ENCODE assay signal across 35 cellular contexts in genomic region chr10:93997546-93997945, GRCh38. TPM values are rescaled to one million over a fixed set of nuclear protein-coding genes. Genes with fewer than 3 reads are reported as not detected.
"Had no signal": no experiment of that assay in that cellular context is flagged by ENCODE, and none has a peak within 500 bp of the region (broad histone marks: within the 10 kb centered on the region; RNA-seq: fewer than 3 reads in every experiment).

No MANE protein-coding gene starts in this region.

- H3K36me3 Mint-ChIP-seq: activated CD4-positive, alpha-beta memory T cell treated with anti-CD3 and anti-CD28 coated beads for 36 hours; activated naive CD8-positive, alpha-beta T cell treated with anti-CD3 and anti-CD28 coated beads for 36 hours had no signal

- DNase-seq: activated B cell treated with CpG ODN at 0.5 μM for 24 hours; activated CD4-positive, alpha-beta memory T cell treated with anti-CD3 and anti-CD28 coated beads for 36 hours; activated CD4-positive, alpha-beta T cell treated with anti-CD3 and anti-CD28 coated beads for 4 hours; activated CD4-positive, alpha-beta T cell treated with anti-CD3 and anti-CD28 coated beads, Interleukin-2, amount 50 U/mL, for 1 hour; activated CD4-positive, alpha-beta T cell treated with anti-CD3 and anti-CD28 coated beads, Interleukin-2, amount 50 U/mL, for 4 hours; activated CD4-positive, CD25-positive, alpha-beta regulatory T cell treated with anti-CD3 and anti-CD28 coated beads, Interleukin-2, amount 50 U/mL, for 72 hours; activated CD8-positive, alpha-beta memory T cell treated with anti-CD3 and anti-CD28 coated beads, Interleukin-2, amount 50 U/mL, for 4 hours; activated CD8-positive, alpha-beta T cell treated with anti-CD3 and anti-CD28 coated beads for 36 hours; activated effector memory CD4-positive, alpha-beta T cell treated with anti-CD3 and anti-CD28 coated beads, Interleukin-2, amount 50 U/mL, for 16 hours; activated gamma-delta T cell treated with Interleukin-2 at 50 U/mL for 16 hours; activated naive CD4-positive, alpha-beta T cell; activated naive CD4-positive, alpha-beta T cell treated with anti-CD3 and anti-CD28 coated beads for 36 hours; activated naive CD4-positive, alpha-beta T cell treated with anti-CD3 and anti-CD28 coated beads, Interleukin-2, amount 50 U/mL, for 16 hours; activated naive CD8-positive, alpha-beta T cell treated with anti-CD3 and anti-CD28 coated beads for 36 hours; activated T-cell treated with anti-CD3 and anti-CD28 coated beads for 4 hours; activated T-cell treated with anti-CD3 and anti-CD28 coated beads, Interleukin-2, amount 50 U/mL, for 1 hour; activated T-cell treated with anti-CD3 and anti-CD28 coated beads, Interleukin-2, amount 50 U/mL, for 4 hours; activated T-cell treated with anti-CD3 and anti-CD28 coated beads, Interleukin-2, amount 50 U/mL, for 72 hours; adrenal gland; amniotic stem cell; aorta; body of pancreas; brain microvascular endothelial cell; central memory CD4-positive, alpha-beta T cell; T-helper 1 cell; T-helper 2 cell; T-helper 9 cell had no signal

- H3K4me1 Mint-ChIP-seq: activated naive CD8-positive, alpha-beta T cell treated with anti-CD3 and anti-CD28 coated beads for 36 hours had no signal

- H3K4me3 Mint-ChIP-seq: activated B cell treated with CpG ODN at 0.5 μM for 24 hours; activated CD4-positive, alpha-beta memory T cell treated with anti-CD3 and anti-CD28 coated beads for 36 hours; activated CD4-positive, alpha-beta T cell treated with anti-CD3 and anti-CD28 coated beads, Interleukin-2, amount 10 ng/mL, durations not matched to agents 24 days and 14 days; activated CD8-positive, alpha-beta T cell treated with anti-CD3 and anti-CD28 coated beads for 36 hours; activated naive CD4-positive, alpha-beta T cell treated with anti-CD3 and anti-CD28 coated beads for 36 hours; activated naive CD8-positive, alpha-beta T cell treated with anti-CD3 and anti-CD28 coated beads for 36 hours; activated T-cell treated with anti-CD3 and anti-CD28 coated beads, Interleukin-2, amount 50 U/mL, for 4 hours; activated T-cell treated with anti-CD3 and anti-CD28 coated beads, Interleukin-2, amount 50 U/mL, for 72 hours; activated T-helper 1 cell treated with anti-CD3 and anti-CD28 coated beads, Interleukin-12 subunit alpha, Interleukin-12 subunit beta, Interleukin-2, Interleukin-4 antibody, amounts not matched to agents 30 ng/mL and 10 ng/mL and 1 ng/mL, durations not matched to agents 14 hours and 24 hours and 36 hours; activated T-helper 17 cell treated with anti-CD3 and anti-CD28 coated beads, Interleukin-2, amount 50 U/mL, for 72 hours; T-helper 1 cell treated with Interleukin-12 subunit alpha and Interleukin-12 subunit beta and Interleukin-4 antibody, amounts not matched to agents 30 μg/mL and 1 μg/mL, for 36 hours; T-helper 2 cell treated with Interferon-gamma antibody and Interleukin-4, amounts not matched to agents 5 μg/mL and 100 μg/mL, for 36 hours had no signal

- H3K27ac ChIP-seq: adrenal gland, body of pancreas, brain microvascular endothelial cell, breast epithelium, VCaP had no signal

- H3K27me3 ChIP-seq: body of pancreas, brain microvascular endothelial cell, breast epithelium had no signal

- H3K36me3 ChIP-seq: adrenal gland, brain microvascular endothelial cell, breast epithelium had no signal

- H3K27ac Mint-ChIP-seq: activated B cell treated with CpG ODN at 0.5 μM for 24 hours; activated CD4-positive, alpha-beta memory T cell treated with anti-CD3 and anti-CD28 coated beads for 36 hours; activated CD4-positive, alpha-beta T cell treated with anti-CD3 and anti-CD28 coated beads, Interleukin-2, amount 10 ng/mL, durations not matched to agents 24 days and 14 days; activated CD8-positive, alpha-beta T cell treated with anti-CD3 and anti-CD28 coated beads for 36 hours; activated naive CD4-positive, alpha-beta T cell treated with anti-CD3 and anti-CD28 coated beads for 36 hours; activated naive CD4-positive, alpha-beta T cell treated with anti-CD3 and anti-CD28 coated beads, Interleukin-2, amount 50 U/mL, for 72 hours; activated naive CD8-positive, alpha-beta T cell treated with anti-CD3 and anti-CD28 coated beads for 36 hours; activated T-cell treated with anti-CD3 and anti-CD28 coated beads, Interleukin-2, amount 50 U/mL, for 72 hours; activated T-helper 1 cell treated with anti-CD3 and anti-CD28 coated beads, Interleukin-12 subunit alpha, Interleukin-12 subunit beta, Interleukin-2, Interleukin-4 antibody, amounts not matched to agents 30 ng/mL and 10 ng/mL and 1 ng/mL, durations not matched to agents 14 hours and 24 hours and 36 hours; activated T-helper 17 cell treated with anti-CD3 and anti-CD28 coated beads, Interleukin-2, amount 50 U/mL, for 72 hours; T-helper 1 cell treated with Interleukin-12 subunit alpha and Interleukin-12 subunit beta and Interleukin-4 antibody, amounts not matched to agents 30 μg/mL and 1 μg/mL, for 36 hours; T-helper 2 cell treated with Interferon-gamma antibody and Interleukin-4, amounts not matched to agents 5 μg/mL and 100 μg/mL, for 36 hours had no signal

- ATAC-seq: activated CD8-positive, alpha-beta T cell treated with anti-CD3 and anti-CD28 coated beads for 36 hours; activated naive CD4-positive, alpha-beta T cell treated with anti-CD3 and anti-CD28 coated beads, Interleukin-2, amount 50 U/mL, for 72 hours; activated T-cell treated with anti-CD3 and anti-CD28 coated beads, Interleukin-2, amount 50 U/mL, for 4 hours; activated T-cell treated with anti-CD3 and anti-CD28 coated beads, Interleukin-2, amount 50 U/mL, for 72 hours; activated T-helper 17 cell treated with anti-CD3 and anti-CD28 coated beads, Interleukin-2, amount 50 U/mL, for 72 hours; body of pancreas had no signal

- H3K9me3 ChIP-seq: adrenal gland, body of pancreas, breast epithelium had no signal

- H3K4me3 ChIP-seq: adrenal gland, body of pancreas, breast epithelium had no signal

- H3K9me3 Mint-ChIP-seq: activated B cell treated with CpG ODN at 0.5 μM for 24 hours; activated CD4-positive, alpha-beta memory T cell treated with anti-CD3 and anti-CD28 coated beads for 36 hours; activated CD4-positive, alpha-beta T cell treated with anti-CD3 and anti-CD28 coated beads, Interleukin-2, amount 10 ng/mL, durations not matched to agents 24 days and 14 days; activated CD8-positive, alpha-beta T cell treated with anti-CD3 and anti-CD28 coated beads for 36 hours; activated naive CD4-positive, alpha-beta T cell treated with anti-CD3 and anti-CD28 coated beads for 36 hours; activated naive CD4-positive, alpha-beta T cell treated with anti-CD3 and anti-CD28 coated beads, Interleukin-2, amount 50 U/mL, for 72 hours; activated naive CD8-positive, alpha-beta T cell treated with anti-CD3 and anti-CD28 coated beads for 36 hours; activated T-cell treated with anti-CD3 and anti-CD28 coated beads, Interleukin-2, amount 50 U/mL, for 4 hours; activated T-cell treated with anti-CD3 and anti-CD28 coated beads, Interleukin-2, amount 50 U/mL, for 72 hours; activated T-helper 1 cell treated with anti-CD3 and anti-CD28 coated beads, Interleukin-12 subunit alpha, Interleukin-12 subunit beta, Interleukin-2, Interleukin-4 antibody, amounts not matched to agents 30 ng/mL and 10 ng/mL and 1 ng/mL, durations not matched to agents 14 hours and 24 hours and 36 hours; activated T-helper 17 cell treated with anti-CD3 and anti-CD28 coated beads, Interleukin-2, amount 50 U/mL, for 72 hours; T-helper 1 cell treated with Interleukin-12 subunit alpha and Interleukin-12 subunit beta and Interleukin-4 antibody, amounts not matched to agents 30 μg/mL and 1 μg/mL, for 36 hours; T-helper 2 cell treated with Interferon-gamma antibody and Interleukin-4, amounts not matched to agents 5 μg/mL and 100 μg/mL, for 36 hours had no signal

RNA-seq across cellular contexts. Expression of gene PLCE1, which starts 3.8 kb away (rescaled TPM):
- total RNA-seq: activated B cell treated with CpG ODN at 0.5 μM for 24 hours; activated CD4-positive, alpha-beta T cell treated with anti-CD3 and anti-CD28 coated beads, Interleukin-2, amount 10 ng/mL, durations not matched to agents 24 days and 14 days; activated CD8-positive, alpha-beta T cell treated with anti-CD3 and anti-CD28 coated beads for 36 hours; activated naive CD8-positive, alpha-beta T cell treated with anti-CD3 and anti-CD28 coated beads for 36 hours; activated T-helper 1 cell treated with anti-CD3 and anti-CD28 coated beads, Interleukin-12 subunit alpha, Interleukin-12 subunit beta, Interleukin-2, Interleukin-4 antibody, amounts not matched to agents 30 ng/mL and 10 ng/mL and 1 ng/mL, durations not matched to agents 14 hours and 24 hours and 36 hours had no signal
